Comparison of ENCODE assay signal across 10 cellular contexts in the genomic region with DNA sequence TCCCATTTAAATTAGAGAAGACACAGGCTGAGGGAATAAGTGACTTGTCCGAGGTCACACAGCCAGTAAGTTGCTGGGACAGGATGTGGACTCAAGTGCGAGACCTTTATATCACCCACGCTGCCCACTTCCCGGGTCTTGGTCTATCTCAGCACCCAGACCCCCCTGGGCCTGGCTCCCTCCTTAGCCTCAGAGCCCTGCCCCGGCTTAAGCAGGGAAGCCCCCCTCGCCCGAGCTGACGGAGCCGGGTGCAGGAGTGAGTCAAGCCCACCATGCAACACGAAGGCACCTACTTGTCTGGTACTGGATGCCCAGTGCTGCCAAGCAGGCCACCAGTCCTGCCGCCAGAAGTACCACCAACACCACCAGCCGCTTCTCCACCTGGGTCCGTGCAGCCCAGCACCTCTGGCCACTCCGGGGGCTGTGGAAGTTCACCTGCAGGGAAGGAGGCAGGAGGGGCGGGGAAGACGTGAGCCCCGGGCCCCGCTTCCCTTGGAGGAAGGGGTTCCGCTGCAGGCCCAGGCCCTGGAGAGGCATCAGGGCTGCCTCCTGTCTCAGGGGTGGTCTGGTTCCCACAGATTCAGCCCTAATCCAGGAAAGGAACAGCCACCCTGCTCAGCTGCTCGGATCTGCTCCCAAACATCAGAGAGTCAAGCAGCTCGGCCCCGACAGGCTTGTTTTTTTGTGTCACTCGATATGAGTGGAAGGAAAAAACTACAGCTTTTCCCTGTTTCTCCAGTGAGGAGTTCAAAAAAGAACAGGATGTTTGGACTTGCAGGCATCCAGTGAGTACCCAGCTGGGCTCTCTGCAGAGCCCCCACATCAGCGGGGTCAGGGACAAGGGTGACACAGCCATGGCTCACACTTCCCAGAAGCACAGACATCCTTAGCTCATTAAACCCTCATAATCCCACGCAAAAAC. TPM values are rescaled to one million over a fixed set of nuclear protein-coding genes. Genes with fewer than 3 reads are reported as not detected.
DNase-seq lines count a peak whose midpoint lies in the region; ATAC-seq, FAIRE-seq and TF ChIP-seq lines count a peak whose summit lies in the region.
"Had no signal": no experiment of that assay in that cellular context is flagged by ENCODE, and none has a peak within 500 bp of the region (broad histone marks: within the 10 kb centered on the region; RNA-seq: fewer than 3 reads in every experiment).

No MANE protein-coding gene starts in this region.

- peak overlapping the region; percentile 78 for H3K4me3 Mint-ChIP-seq in activated naive CD8-positive, alpha-beta T cell treated with anti-CD3 and anti-CD28 coated beads, Interleukin-2, amount 10 ng/mL, durations not matched to agents 7 days and 5 days

- peak overlapping the region; percentile 93 for H3K27ac Mint-ChIP-seq in activated naive CD8-positive, alpha-beta T cell treated with anti-CD3 and anti-CD28 coated beads, Interleukin-2, amount 10 ng/mL, durations not matched to agents 7 days and 5 days

- 73 to 89% (median 80%) methylated on average over 24 to 25 of the region's 25 CpGs for WGBS in small intestine, 3 donors

- H3K4me3 ChIP-seq in kidney (ENCODE audit: low read length in 2 of 2) (no peak overlapping the region), small intestine (ENCODE audit: low read depth in 1 of 2, low read length in 2 of 2) (no peak overlapping the region)

- POLR2A ChIA-PET in activated naive CD8-positive, alpha-beta T cell treated with anti-CD3 and anti-CD28 coated beads, Interleukin-2, amount 10 ng/mL, durations not matched to agents 7 days and 5 days (lab: Charles Lee), result interaction anchor here (0.9 to 2.5 kb wide), 7 partner anchors 14 to 66 kb away, joined by 3 to 17 read pairs (median 3); no protein-coding TSS in a partner anchor

- H3K9ac ChIP-seq in kidney (ENCODE audit: low read length in 2 of 2), result peak overlapping the region in 1 of 2 donors; percentile 15
- H3K9ac ChIP-seq: KMS-11 had no signal

- no peaks in the 10 kb centered on the region for H3K36me3 ChIP-seq in kidney (ENCODE audit: control insufficient read depth in 1 of 2, insufficient read depth in 2 of 2, low read length in 2 of 2)
- no peaks in the 10 kb centered on the region for H3K36me3 ChIP-seq in small intestine (ENCODE audit: control insufficient read depth in 2 of 2, insufficient read depth in 2 of 2, low read length in 2 of 2)

- DNase-seq in HCEC 1CT (peak; percentile 47), kidney (no peak), small intestine (no peak), SIG-M5 treated with dmso at 0.1 percent for 504 hours (lab: John Stamatoyannopoulos, UW; ENCODE audit: unreplicated experiment) (no peak), RKO (ENCODE audit: low spot score) (no peak)
- DNase-seq in activated naive CD8-positive, alpha-beta T cell treated with anti-CD3 and anti-CD28 coated beads, Interleukin-2, amount 10 ng/mL, durations not matched to agents 7 days and 5 days, result no peak
- DNase-seq in NK-92 treated with Interleukin-12 subunit alpha and Interleukin-12 subunit beta, amount 100 ng/mL, for 24 hours (lab: John Stamatoyannopoulos, UW), result no peak

- intact Hi-C loops in kidney (cut with DNase I), result no loop called here

- peaks cover 18% of the 10 kb centered on the region for H3K36me3 Mint-ChIP-seq in activated naive CD8-positive, alpha-beta T cell treated with anti-CD3 and anti-CD28 coated beads, Interleukin-2, amount 10 ng/mL, durations not matched to agents 7 days and 5 days

- H3K4me1 Mint-ChIP-seq in activated naive CD8-positive, alpha-beta T cell treated with anti-CD3 and anti-CD28 coated beads, Interleukin-2, amount 10 ng/mL, durations not matched to agents 7 days and 5 days, result peaks cover 38% of the 10 kb centered on the region

- no peaks in the 10 kb centered on the region for H3K9me3 ChIP-seq in kidney (ENCODE audit: control insufficient read depth in 1 of 2, low read length in 2 of 2)
- H3K9me3 ChIP-seq in small intestine (ENCODE audit: control insufficient read depth, low read depth), result no peaks in the 10 kb centered on the region

- TF ChIP-seq CTCF in kidney (IDR thresholded peaks at IDR 0.05; ENCODE audit: borderline replicate concordance, extremely low read depth, insufficient read depth), result no peak

- H3K9me3 Mint-ChIP-seq in activated naive CD8-positive, alpha-beta T cell treated with anti-CD3 and anti-CD28 coated beads, Interleukin-2, amount 10 ng/mL, durations not matched to agents 7 days and 5 days, result no peaks in the 10 kb centered on the region

- FAIRE-seq in kidney (lab: Jason Lieb, UNC) (no peak), small intestine (lab: Jason Lieb, UNC) (no peak)
- FAIRE-seq: bronchial epithelial cell had no signal

- H3K4me1 ChIP-seq in kidney (ENCODE audit: control insufficient read depth in 1 of 2, insufficient read depth in 1 of 2, low read depth in 1 of 2, low read length in 2 of 2) (peaks cover 0 to 21% of the 10 kb centered on the region in 2 donors), small intestine (ENCODE audit: control insufficient read depth in 2 of 2, insufficient read depth in 1 of 2, low read depth in 1 of 2, low read length in 1 of 2) (peaks cover 0 to 12% of the 10 kb centered on the region in 2 donors)

- H3K27me3 ChIP-seq in small intestine (ENCODE audit: control insufficient read depth in 2 of 2, insufficient read depth in 2 of 2, low read length in 2 of 2), result no peaks in the 10 kb centered on the region

- peak overlapping the region; percentile 79 to 82 for H3K27ac ChIP-seq in kidney (ENCODE audit: low read depth in 2 of 2, low read length in 2 of 2)
- H3K27ac ChIP-seq in small intestine (ENCODE audit: low read depth in 1 of 2, low read length in 1 of 2), result peak overlapping the region; percentile 14 to 94
- H3K27ac ChIP-seq: KMS-11 had no signal

- no peaks in the 10 kb centered on the region for H3K27me3 Mint-ChIP-seq in activated naive CD8-positive, alpha-beta T cell treated with anti-CD3 and anti-CD28 coated beads, Interleukin-2, amount 10 ng/mL, durations not matched to agents 7 days and 5 days

- ATAC-seq in activated naive CD8-positive, alpha-beta T cell treated with anti-CD3 and anti-CD28 coated beads, Interleukin-2, amount 10 ng/mL, durations not matched to agents 7 days and 5 days (ENCODE audit: low read depth), result no peak
- ATAC-seq in HG03097 (IDR thresholded peaks at IDR 0.05; ENCODE audit: low FRiP score, unreplicated experiment), result no peak

RNA-seq across cellular contexts. Expression of gene ECE1, which starts 11.1 kb away (rescaled TPM):
- total RNA-seq in activated naive CD8-positive, alpha-beta T cell treated with anti-CD3 and anti-CD28 coated beads, Interleukin-2, amount 10 ng/mL, durations not matched to agents 7 days and 5 days, result 10 to 100 TPM; 83.2 to 85.5 TPM
- total RNA-seq in kidney, result 128 TPM
- polyA plus RNA-seq in kidney (ENCODE audit: insufficient read depth, low read depth, low replicate concordance), result 30.8 TPM
- 10 to 100 TPM; 20.8 to 58.1 (median 22.7) TPM for polyA plus RNA-seq in small intestine
